In genomic region chr11:24900960-24901549, GRCh38 we compare ENCODE assay signal across 1 cellular context.
TF ChIP-seq lines count a peak whose summit lies in the region.

No MANE protein-coding gene starts in this region.

TF ChIP-seq in IMR-90, 13 proteins besides CTCF, POLR2A, EP300 and RAD21:
- TF ChIP-seq MXI1 (IDR thresholded peaks at IDR 0.05; ENCODE audit: borderline replicate concordance, low read depth, low read length) (no peak), BHLHE40 (IDR thresholded peaks at IDR 0.05; ENCODE audit: low read depth, low read length) (no peak), NFE2L2 (IDR thresholded peaks at IDR 0.05; ENCODE audit: low read depth, low read length) (no peak), RCOR1 (IDR thresholded peaks at IDR 0.05; ENCODE audit: insufficient replicate concordance, low read length) (no peak), RFX5 (IDR thresholded peaks at IDR 0.05; ENCODE audit: low read depth, low read length) (no peak), MAZ (IDR thresholded peaks at IDR 0.05; ENCODE audit: borderline replicate concordance, low read depth, low read length) (no peak), CEBPB (IDR thresholded peaks at IDR 0.05; ENCODE audit: low read depth, low read length) (no peak), FOS (IDR thresholded peaks at IDR 0.05; ENCODE audit: low read depth, low read length) (no peak), CHD1 (IDR thresholded peaks at IDR 0.05; ENCODE audit: low read depth, low read length) (no peak), MAFK (IDR thresholded peaks at IDR 0.05; ENCODE audit: low read depth, low read length) (no peak), SMC3 (IDR thresholded peaks at IDR 0.05; ENCODE audit: low read depth, low read length) (no peak)
- TF ChIP-seq, protein P1, sequence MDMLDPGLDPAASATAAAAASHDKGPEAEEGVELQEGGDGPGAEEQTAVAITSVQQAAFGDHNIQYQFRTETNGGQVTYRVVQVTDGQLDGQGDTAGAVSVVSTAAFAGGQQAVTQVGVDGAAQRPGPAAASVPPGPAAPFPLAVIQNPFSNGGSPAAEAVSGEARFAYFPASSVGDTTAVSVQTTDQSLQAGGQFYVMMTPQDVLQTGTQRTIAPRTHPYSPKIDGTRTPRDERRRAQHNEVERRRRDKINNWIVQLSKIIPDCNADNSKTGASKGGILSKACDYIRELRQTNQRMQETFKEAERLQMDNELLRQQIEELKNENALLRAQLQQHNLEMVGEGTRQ (IDR thresholded peaks at IDR 0.05; ENCODE audit: low read depth, low read length): no peak
- TF ChIP-seq, protein P2, sequence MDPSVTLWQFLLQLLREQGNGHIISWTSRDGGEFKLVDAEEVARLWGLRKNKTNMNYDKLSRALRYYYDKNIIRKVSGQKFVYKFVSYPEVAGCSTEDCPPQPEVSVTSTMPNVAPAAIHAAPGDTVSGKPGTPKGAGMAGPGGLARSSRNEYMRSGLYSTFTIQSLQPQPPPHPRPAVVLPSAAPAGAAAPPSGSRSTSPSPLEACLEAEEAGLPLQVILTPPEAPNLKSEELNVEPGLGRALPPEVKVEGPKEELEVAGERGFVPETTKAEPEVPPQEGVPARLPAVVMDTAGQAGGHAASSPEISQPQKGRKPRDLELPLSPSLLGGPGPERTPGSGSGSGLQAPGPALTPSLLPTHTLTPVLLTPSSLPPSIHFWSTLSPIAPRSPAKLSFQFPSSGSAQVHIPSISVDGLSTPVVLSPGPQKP (IDR thresholded peaks at IDR 0.05; ENCODE audit: borderline replicate concordance, low read depth, low read length): no peak
